ENCODE assay signal across 1 cellular context in the genomic region with DNA sequence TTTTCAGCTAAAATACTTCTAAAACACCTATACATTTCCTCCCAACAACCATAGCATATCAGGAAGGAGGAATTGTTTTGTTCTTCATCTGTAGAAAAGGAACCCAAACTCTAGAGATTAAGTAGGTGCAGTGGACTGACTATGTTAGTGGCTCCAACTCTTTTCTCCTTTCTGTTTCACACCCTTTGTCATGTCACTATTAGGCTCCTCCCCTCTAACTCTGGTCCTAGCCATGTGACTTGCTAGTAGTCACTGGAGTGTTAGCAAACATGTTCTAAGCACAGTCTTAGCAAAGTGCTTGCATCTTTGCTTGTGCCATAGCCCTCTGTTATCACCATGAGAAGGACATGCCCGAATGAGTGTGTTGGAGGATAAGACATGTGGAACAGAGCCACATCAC.
TF ChIP-seq lines count a peak whose summit lies in the region.

No MANE protein-coding gene starts in this region.

TF ChIP-seq in GM12878, 131 proteins besides CTCF, POLR2A, EP300 and RAD21 (continued from another document):
- no peak for TF ChIP-seq RFX5 (IDR thresholded peaks at IDR 0.05; ENCODE audit: low read depth, low read length)
